ENCODE assay signal across 8 cellular contexts in the genomic region with DNA sequence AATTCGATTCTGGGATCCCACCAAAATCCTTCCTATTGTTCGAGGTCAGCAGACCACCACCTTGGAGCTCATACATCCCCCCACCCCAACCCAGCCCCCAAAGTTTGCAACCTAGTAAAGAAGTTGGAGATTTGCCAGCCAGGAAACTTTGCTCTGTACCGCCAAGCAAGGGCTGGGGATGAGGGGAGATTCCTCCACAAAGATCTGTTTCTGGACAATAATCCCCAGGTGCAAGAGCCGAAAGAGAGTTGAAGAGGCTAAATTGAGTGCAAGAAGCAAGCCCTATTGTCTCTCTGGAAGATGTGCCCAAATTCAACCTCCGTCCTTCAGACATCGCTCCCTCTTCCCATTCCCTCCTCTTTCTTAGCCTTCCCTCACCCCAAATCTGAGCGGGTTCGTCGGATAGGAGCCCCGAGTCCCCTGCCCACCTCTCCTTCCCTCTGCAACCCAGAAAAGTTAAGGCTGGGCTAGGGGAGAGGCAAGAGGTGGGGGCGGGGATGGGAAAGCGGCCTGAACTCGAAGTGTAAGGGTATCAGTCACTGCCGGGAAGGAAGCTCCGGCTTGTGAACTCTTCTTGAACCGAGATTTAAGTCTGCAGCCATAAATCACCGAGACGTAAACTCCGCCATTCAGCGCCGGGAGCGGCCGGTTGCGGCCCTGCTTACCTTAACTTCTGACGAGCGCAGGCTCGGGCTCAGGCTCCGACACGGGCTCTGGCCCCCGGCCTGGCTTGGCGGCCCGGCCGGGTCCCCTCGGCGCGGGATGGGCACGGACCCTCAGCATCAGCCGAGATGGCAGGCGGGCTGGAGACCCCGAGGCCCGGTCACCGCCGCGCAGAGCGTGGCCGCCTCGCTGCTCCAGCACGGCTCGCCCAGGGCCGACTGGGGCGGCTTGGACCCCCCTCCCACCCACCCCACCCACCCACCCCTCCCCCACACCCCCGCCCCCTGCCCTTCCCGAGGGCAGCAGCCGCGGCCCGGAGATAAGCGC. TPM values are rescaled to one million over a fixed set of nuclear protein-coding genes. Genes with fewer than 3 reads are reported as not detected.
A peak's percentile ranks its signal among the peaks of the same experiment; 100 is the strongest.
DNase-seq lines count a peak whose midpoint lies in the region; ATAC-seq and TF ChIP-seq lines count a peak whose summit lies in the region.

No MANE protein-coding gene starts in this region.

- no peak overlapping the region for H3K4me3 Mint-ChIP-seq in endothelial cell (ENCODE audit: unreplicated experiment)

- no peak overlapping the region for H3K27ac Mint-ChIP-seq in endothelial cell (ENCODE audit: unreplicated experiment)

- H3K4me3 ChIP-seq in cardiac fibroblast (replicated peaks in 1 of 2; ENCODE audit: low read depth in 2 of 2, low read length in 2 of 2) = peak overlapping the region; percentile 15 to 38
- H3K4me3 ChIP-seq in right lobe of liver = peak overlapping the region; percentile 27 to 40 (median 31)
- peak overlapping the region; percentile 99 for H3K4me3 ChIP-seq in thoracic aorta

- H3K4me1 ChIP-seq in right lobe of liver = peaks cover 0 to 4% (median 0%) of the 10 kb centered on the region in 4 donors
- peaks cover 21 to 38% of the 10 kb centered on the region in 2 donors for H3K4me1 ChIP-seq in thoracic aorta (ENCODE audit: control insufficient read depth in 1 of 2, low read depth in 2 of 2)

- peak; percentile 48 to 59 (median 52) for ATAC-seq in right lobe of liver
- no peak for ATAC-seq in thoracic aorta (ENCODE audit: insufficient number of reproducible peaks, low FRiP score, low read depth)
- no peak for ATAC-seq in HG02970 (IDR thresholded peaks at IDR 0.05; ENCODE audit: low FRiP score, unreplicated experiment)

- DNase-seq in NCI-H146 (lab: John Stamatoyannopoulos, UW) (peak; percentile 33), cardiac fibroblast (ENCODE audit: low read depth in 2 of 2) (peak in 1 of 2 donors; percentile 53), right lobe of liver (peak; percentile 61 to 69 (median 63)), thoracic aorta (ENCODE audit: low spot score) (no peak), endothelial cell (ENCODE audit: low spot score) (no peak), posterior cingulate gyrus (no peak)
- no peak for DNase-seq in stimulated activated naive CD4-positive, alpha-beta T cell (lab: John Stamatoyannopoulos, UW)

- no peaks in the 10 kb centered on the region for H3K36me3 ChIP-seq in right lobe of liver
- no peaks in the 10 kb centered on the region for H3K36me3 ChIP-seq in thoracic aorta

- H3K9me3 ChIP-seq in right lobe of liver (no peaks in the 10 kb centered on the region), thoracic aorta (no peaks in the 10 kb centered on the region)

- peaks cover 0 to 15% of the 10 kb centered on the region in 2 donors for H3K27me3 ChIP-seq in right lobe of liver
- H3K27me3 ChIP-seq in thoracic aorta (replicated peaks; ENCODE audit: insufficient read depth) = no peaks in the 10 kb centered on the region

- TF ChIP-seq CTCF in cardiac fibroblast (IDR thresholded peaks at IDR 0.05; ENCODE audit: low read depth, low read length) = no peak
- no peak for TF ChIP-seq CTCF in right lobe of liver (IDR thresholded peaks at IDR 0.05)
- TF ChIP-seq CTCF in thoracic aorta (IDR thresholded peaks at IDR 0.05) = no peak
- TF ChIP-seq CTCF in endothelial cell (IDR thresholded peaks at IDR 0.05; ENCODE audit: unreplicated experiment) = no peak

- peaks cover 47% of the 10 kb centered on the region for H3K27me3 Mint-ChIP-seq in endothelial cell (ENCODE audit: unreplicated experiment)

- no peaks in the 10 kb centered on the region for H3K36me3 Mint-ChIP-seq in endothelial cell (ENCODE audit: low read depth, unreplicated experiment)

- peak; percentile 34 for TF ChIP-seq POLR2A in right lobe of liver (IDR thresholded peaks at IDR 0.05)

- intact Hi-C loops in right lobe of liver (cut with DNase I) (no loop called here), posterior cingulate gyrus (cut with DNase I) (no loop called here)

- H3K4me1 Mint-ChIP-seq in endothelial cell (ENCODE audit: unreplicated experiment) = peaks cover 34% of the 10 kb centered on the region

- WGBS in right lobe of liver (ENCODE audit: insufficient coverage, low coverage, low lambda C conversion rate, missing lambda C conversion rate) = 29% methylated on average over 18 of the region's 57 CpGs

- H3K9me3 Mint-ChIP-seq in endothelial cell (ENCODE audit: unreplicated experiment) = no peaks in the 10 kb centered on the region

- H3K27ac ChIP-seq in right lobe of liver = peak overlapping the region; percentile 60 to 83 (median 60)
- H3K27ac ChIP-seq in thoracic aorta = peak overlapping the region; percentile 87 to 96

RNA-seq across cellular contexts. Expression of a gene that starts 10.8 kb away (rescaled TPM):
- total RNA-seq in right lobe of liver (under 1 TPM in 3 of 6 experiments, not detected in 3; 0.16 to 0.19 (median 0.17) TPM), thoracic aorta (1 to 10 TPM; 3.4 to 4.6 TPM), endothelial cell (ENCODE audit: unreplicated experiment) (1.1 TPM)

RNA-seq across cellular contexts. Expression of a gene that starts 17.3 kb away (rescaled TPM):
- total RNA-seq in right lobe of liver = 1 to 10 TPM in 1 of 6 experiments, under 1 TPM in 4, not detected in 1; 0.55 to 1.6 (median 0.75) TPM
- 1 to 10 TPM; 3.7 to 6.1 TPM for total RNA-seq in thoracic aorta
- total RNA-seq in endothelial cell (ENCODE audit: unreplicated experiment) = 0.31 TPM

RNA-seq across cellular contexts. Expression of a gene that starts 17.5 kb away (rescaled TPM):
- total RNA-seq in right lobe of liver = under 1 TPM in 5 of 6 experiments, not detected in 1; 0.09 to 0.31 (median 0.17) TPM
- total RNA-seq in thoracic aorta = 1 to 10 TPM in 1 of 2 donors, not detected in 1; 3.1 TPM
- total RNA-seq in endothelial cell (ENCODE audit: unreplicated experiment) = 3.5 TPM

RNA-seq across cellular contexts. Expression of a gene that starts 30.2 kb away (rescaled TPM):
- total RNA-seq in right lobe of liver (1 to 10 TPM in 2 of 6 experiments, under 1 TPM in 4; 0.18 to 1.5 (median 0.65) TPM), thoracic aorta (1 to 10 TPM in 1 of 2 donors, under 1 TPM in 1; 0.35 to 1.2 TPM), endothelial cell (ENCODE audit: unreplicated experiment) (0.59 TPM)

RNA-seq across cellular contexts. Expression of a gene that starts 34.3 kb away (rescaled TPM):
- total RNA-seq in right lobe of liver (not detected), thoracic aorta (not detected), endothelial cell (ENCODE audit: unreplicated experiment) (not detected)

Comparison
In these comparisons a context has a peak if more than half of its experiments do, and no peak if none do; other contexts are left out.
1. DNase-seq: peak in NCI-H146 (single experiment) and right lobe of liver (3 of 3); none in thoracic aorta (single experiment), endothelial cell (single experiment), stimulated activated naive CD4-positive, alpha-beta T cell (0 of 6) and posterior cingulate gyrus (0 of 10).
2. H3K4me3 ChIP-seq: peak in every context shown above with its lines; median percentile 99 in thoracic aorta; 31 in right lobe of liver; 26 in cardiac fibroblast.
3. ATAC-seq: peak in right lobe of liver (4 of 4); none in thoracic aorta (single experiment) and HG02970 (single experiment).